ENCODE assay signal across 8 cellular contexts in genomic region chr10:3757638-3758490, GRCh38. TPM values are rescaled to one million over a fixed set of nuclear protein-coding genes. Genes with fewer than 3 reads are reported as not detected.
A peak's percentile ranks its signal among the peaks of the same experiment; 100 is the strongest.
DNase-seq lines count a peak whose midpoint lies in the region; ATAC-seq and TF ChIP-seq lines count a peak whose summit lies in the region.
"Had no signal": no experiment of that assay in that cellular context is flagged by ENCODE, and none has a peak within 500 bp of the region (broad histone marks: within the 10 kb centered on the region; RNA-seq: fewer than 3 reads in every experiment).

No MANE protein-coding gene starts in this region.

- no peak for TF ChIP-seq CTCF in right lobe of liver (IDR thresholded peaks at IDR 0.05)

- H3K9me3 ChIP-seq in right lobe of liver: no peaks in the 10 kb centered on the region
- H3K9me3 ChIP-seq: left lung had no signal

- intact Hi-C loops in right lobe of liver (cut with DNase I): no loop called here

- no peak overlapping the region for H3K27ac ChIP-seq in right lobe of liver

- no peak for TF ChIP-seq POLR2A in right lobe of liver (IDR thresholded peaks at IDR 0.05)

- H3K4me1 ChIP-seq in right lobe of liver: no peaks in the 10 kb centered on the region

- no peaks in the 10 kb centered on the region for H3K27me3 ChIP-seq in right lobe of liver
- H3K27me3 ChIP-seq: left lung had no signal

- DNase-seq in activated CD8-positive, alpha-beta memory T cell treated with anti-CD3 and anti-CD28 coated beads, Interleukin-2, amount 50 U/mL, for 4 hours: peak; percentile 54
- DNase-seq in right lobe of liver (peak in 1 of 3 donors; percentile 43), DMS 273 (lab: John Stamatoyannopoulos, UW; ENCODE audit: unreplicated experiment) (no peak), COR-L47 (lab: John Stamatoyannopoulos, UW) (no peak), GM03348 (ENCODE audit: low spot score) (no peak)

- ATAC-seq in GM19395 (IDR thresholded peaks at IDR 0.05; ENCODE audit: unreplicated experiment): peak; percentile 81
- peak; percentile 80 for ATAC-seq in HG03159 (IDR thresholded peaks at IDR 0.05; ENCODE audit: unreplicated experiment)
- ATAC-seq in right lobe of liver: peak in 3 of 4 donors; percentile 30 to 39 (median 36)
- ATAC-seq: left lung had no signal

- no peaks in the 10 kb centered on the region for H3K36me3 ChIP-seq in right lobe of liver
- H3K36me3 ChIP-seq: left lung had no signal

- WGBS in right lobe of liver (ENCODE audit: insufficient coverage, low coverage, low lambda C conversion rate, missing lambda C conversion rate): 69% methylated on average over 11 of the region's 14 CpGs

- H3K4me3 ChIP-seq in right lobe of liver: no peak overlapping the region
- H3K4me3 ChIP-seq: left lung had no signal

RNA-seq across cellular contexts. Expression of gene KLF6, which starts 27.1 kb away (rescaled TPM):
- total RNA-seq in right lobe of liver: 10 to 100 TPM; 25.2 to 86.4 (median 75.2) TPM
